1 cellular context compared by ENCODE assay signal in the genomic region with DNA sequence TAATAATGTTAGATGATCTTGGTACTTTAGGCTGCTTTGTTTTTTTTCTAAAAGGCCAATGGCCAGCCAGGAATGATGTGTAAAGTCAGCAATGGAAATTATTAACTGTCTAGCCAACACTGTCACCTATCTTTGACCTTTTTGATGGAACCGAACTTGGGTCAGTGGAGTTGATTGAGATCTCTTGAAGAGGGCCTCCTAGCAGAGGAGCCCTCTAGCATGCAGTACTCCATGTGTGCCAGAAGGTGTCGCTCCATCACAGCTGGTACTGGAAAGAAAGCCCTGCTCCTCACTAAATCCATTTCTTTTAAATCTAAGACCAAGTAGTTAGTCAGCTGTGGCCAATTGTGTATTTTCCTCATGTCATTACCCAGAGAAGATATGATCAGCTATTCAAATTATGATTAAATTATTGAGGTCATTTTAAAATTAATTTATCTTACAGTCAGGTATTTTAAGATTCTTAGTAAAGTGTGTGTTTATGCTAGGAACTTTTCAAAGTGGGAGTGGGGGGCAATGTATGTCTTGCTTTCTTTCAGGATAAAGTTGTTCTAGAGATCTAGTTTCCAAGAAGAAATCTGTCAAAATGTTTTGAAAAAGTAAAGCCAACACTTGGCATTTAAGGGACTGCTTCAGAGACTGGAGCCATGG.
TF ChIP-seq lines count a peak whose summit lies in the region.

No MANE protein-coding gene starts in this region.

TF ChIP-seq in HepG2, 621 proteins besides CTCF, POLR2A, EP300 and RAD21 (continued from another document):
- TF ChIP-seq ZNF556 (CRISPR knock-in tag; IDR thresholded peaks at IDR 0.05; ENCODE audit: borderline replicate concordance) (0 out of 2 replicates have a peak, but pooled peaks have one; percentile 18), RARA (CRISPR knock-in tag; IDR thresholded peaks at IDR 0.05) (peak; percentile 9; the same call in 1 of the 2 replicates), KLF16 (CRISPR knock-in tag; IDR thresholded peaks at IDR 0.05) (peak in 1 of 2 experiments; percentile 33; a peak in 1 of 4 replicates), ELF3 (CRISPR knock-in tag; IDR thresholded peaks at IDR 0.05) (peak; percentile 33; the same call in 1 of the 2 replicates), HOXA5 (CRISPR knock-in tag; IDR thresholded peaks at IDR 0.05) (0 out of 2 replicates have a peak, but pooled peaks have one; percentile 25), KAT8 (CRISPR knock-in tag; IDR thresholded peaks at IDR 0.05) (peak; percentile 42), MXI1 (IDR thresholded peaks at IDR 0.05; ENCODE audit: borderline replicate concordance, low read depth, low read length) (0 out of 3 replicates have a peak, but pooled peaks have one; percentile 20), TEAD2 (CRISPR knock-in tag; IDR thresholded peaks at IDR 0.05) (no peak), ZBTB8A (CRISPR knock-in tag; IDR thresholded peaks at IDR 0.05; ENCODE audit: borderline replicate concordance, low read depth) (no peak), STAT5B (CRISPR knock-in tag; IDR thresholded peaks at IDR 0.05) (no peak), ARID2 (CRISPR knock-in tag; IDR thresholded peaks at IDR 0.05; ENCODE audit: borderline replicate concordance) (no peak), SIN3B (IDR thresholded peaks at IDR 0.05; ENCODE audit: low read length) (peak; percentile 61; the same call in 1 of the 2 replicates), GATAD2A (CRISPR knock-in tag; IDR thresholded peaks at IDR 0.05) (peak; percentile 55), HMG20B (CRISPR knock-in tag; conservative IDR thresholded peaks at IDR 0.05) (no peak), ZNF12 (CRISPR knock-in tag; IDR thresholded peaks at IDR 0.05) (no peak), ETV6 (CRISPR knock-in tag; conservative IDR thresholded peaks at IDR 0.05) (no peak), ZNF747 (CRISPR knock-in tag; IDR thresholded peaks at IDR 0.05; ENCODE audit: borderline replicate concordance) (no peak), ZSCAN30 (CRISPR knock-in tag; IDR thresholded peaks at IDR 0.05) (no peak), RCOR2 (CRISPR knock-in tag; IDR thresholded peaks at IDR 0.05) (peak; percentile 18; the same call in 1 of the 2 replicates), PAXIP1 (CRISPR knock-in tag; conservative IDR thresholded peaks at IDR 0.05) (0 out of 2 replicates have a peak, but pooled peaks have one; percentile 18), ZNF704 (CRISPR knock-in tag; IDR thresholded peaks at IDR 0.05; ENCODE audit: borderline replicate concordance) (no peak), JDP2 (CRISPR knock-in tag; IDR thresholded peaks at IDR 0.05; ENCODE audit: borderline replicate concordance) (no peak), FOXK2 (IDR thresholded peaks at IDR 0.05) (no peak), KMT2B (CRISPR knock-in tag; IDR thresholded peaks at IDR 0.05) (0 out of 2 replicates have a peak, but pooled peaks have one; percentile 27), HMGXB3 (CRISPR knock-in tag; IDR thresholded peaks at IDR 0.05; ENCODE audit: borderline replicate concordance) (0 out of 2 replicates have a peak, but pooled peaks have one; percentile 49), ERF (CRISPR knock-in tag; IDR thresholded peaks at IDR 0.05) (peak; percentile 45; the same call in 1 of the 2 replicates), HHEX (CRISPR knock-in tag; IDR thresholded peaks at IDR 0.05) (no peak), ZNF614 (CRISPR knock-in tag; IDR thresholded peaks at IDR 0.05; ENCODE audit: borderline replicate concordance) (no peak), SMC3 (IDR thresholded peaks at IDR 0.05; ENCODE audit: low read length) (peak; percentile 98), MED1 (CRISPR knock-in tag; IDR thresholded peaks at IDR 0.05) (0 out of 2 replicates have a peak, but pooled peaks have one; percentile 13), ZNF629 (CRISPR knock-in tag; conservative IDR thresholded peaks at IDR 0.05) (no peak), ARNT2 (CRISPR knock-in tag; IDR thresholded peaks at IDR 0.05; ENCODE audit: low read depth) (0 out of 2 replicates have a peak, but pooled peaks have one; percentile 33), STAG1 (CRISPR knock-in tag; IDR thresholded peaks at IDR 0.05) (peak; percentile 95), TEAD3 (CRISPR knock-in tag; optimal IDR thresholded peaks at IDR 0.05; ENCODE audit: borderline replicate concordance) (peak; percentile 38), SRSF4 (IDR thresholded peaks at IDR 0.05; ENCODE audit: low read depth, low read length, poor library complexity, severe bottlenecking) (no peak), ZNF557 (CRISPR knock-in tag; IDR thresholded peaks at IDR 0.05) (0 out of 2 replicates have a peak, but pooled peaks have one; percentile 30), FOXJ3 (CRISPR knock-in tag; IDR thresholded peaks at IDR 0.05; ENCODE audit: borderline replicate concordance) (0 out of 2 replicates have a peak, but pooled peaks have one; percentile 14), FLYWCH1 (CRISPR knock-in tag; IDR thresholded peaks at IDR 0.05) (0 out of 2 replicates have a peak, but pooled peaks have one; percentile 18), KDM3A (CRISPR knock-in tag; IDR thresholded peaks at IDR 0.05; ENCODE audit: low read depth) (no peak), ZMYM4 (CRISPR knock-in tag; IDR thresholded peaks at IDR 0.05) (peak; percentile 48; the same call in 1 of the 2 replicates), MIXL1 (CRISPR knock-in tag; IDR thresholded peaks at IDR 0.05) (peak; percentile 53; the same call in 1 of the 2 replicates)
- TF ChIP-seq, protein P1, sequence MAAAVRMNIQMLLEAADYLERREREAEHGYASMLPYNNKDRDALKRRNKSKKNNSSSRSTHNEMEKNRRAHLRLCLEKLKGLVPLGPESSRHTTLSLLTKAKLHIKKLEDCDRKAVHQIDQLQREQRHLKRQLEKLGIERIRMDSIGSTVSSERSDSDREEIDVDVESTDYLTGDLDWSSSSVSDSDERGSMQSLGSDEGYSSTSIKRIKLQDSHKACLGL (CRISPR knock-in tag; IDR thresholded peaks at IDR 0.05): no peak
- TF ChIP-seq, protein P2, sequence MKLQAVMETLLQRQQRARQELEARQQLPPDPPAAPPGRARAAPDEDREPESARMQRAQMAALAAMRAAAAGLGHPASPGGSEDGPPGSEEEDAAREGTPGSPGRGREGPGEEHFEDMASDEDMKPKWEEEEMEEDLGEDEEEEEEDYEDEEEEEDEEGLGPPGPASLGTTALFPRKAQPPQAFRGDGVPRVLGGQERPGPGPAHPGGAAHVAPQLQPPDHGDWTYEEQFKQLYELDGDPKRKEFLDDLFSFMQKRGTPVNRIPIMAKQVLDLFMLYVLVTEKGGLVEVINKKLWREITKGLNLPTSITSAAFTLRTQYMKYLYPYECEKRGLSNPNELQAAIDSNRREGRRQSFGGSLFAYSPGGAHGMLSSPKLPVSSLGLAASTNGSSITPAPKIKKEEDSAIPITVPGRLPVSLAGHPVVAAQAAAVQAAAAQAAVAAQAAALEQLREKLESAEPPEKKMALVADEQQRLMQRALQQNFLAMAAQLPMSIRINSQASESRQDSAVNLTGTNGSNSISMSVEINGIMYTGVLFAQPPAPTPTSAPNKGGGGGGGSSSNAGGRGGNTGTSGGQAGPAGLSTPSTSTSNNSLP (IDR thresholded peaks at IDR 0.05; ENCODE audit: low read depth, low read length): 0 out of 2 replicates have a peak, but pooled peaks have one; percentile 23
- TF ChIP-seq, protein P3, sequence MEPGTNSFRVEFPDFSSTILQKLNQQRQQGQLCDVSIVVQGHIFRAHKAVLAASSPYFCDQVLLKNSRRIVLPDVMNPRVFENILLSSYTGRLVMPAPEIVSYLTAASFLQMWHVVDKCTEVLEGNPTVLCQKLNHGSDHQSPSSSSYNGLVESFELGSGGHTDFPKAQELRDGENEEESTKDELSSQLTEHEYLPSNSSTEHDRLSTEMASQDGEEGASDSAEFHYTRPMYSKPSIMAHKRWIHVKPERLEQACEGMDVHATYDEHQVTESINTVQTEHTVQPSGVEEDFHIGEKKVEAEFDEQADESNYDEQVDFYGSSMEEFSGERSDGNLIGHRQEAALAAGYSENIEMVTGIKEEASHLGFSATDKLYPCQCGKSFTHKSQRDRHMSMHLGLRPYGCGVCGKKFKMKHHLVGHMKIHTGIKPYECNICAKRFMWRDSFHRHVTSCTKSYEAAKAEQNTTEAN (CRISPR knock-in tag; conservative IDR thresholded peaks at IDR 0.05): 0 out of 2 replicates have a peak, but pooled peaks have one; percentile 30
- TF ChIP-seq, protein P4, sequence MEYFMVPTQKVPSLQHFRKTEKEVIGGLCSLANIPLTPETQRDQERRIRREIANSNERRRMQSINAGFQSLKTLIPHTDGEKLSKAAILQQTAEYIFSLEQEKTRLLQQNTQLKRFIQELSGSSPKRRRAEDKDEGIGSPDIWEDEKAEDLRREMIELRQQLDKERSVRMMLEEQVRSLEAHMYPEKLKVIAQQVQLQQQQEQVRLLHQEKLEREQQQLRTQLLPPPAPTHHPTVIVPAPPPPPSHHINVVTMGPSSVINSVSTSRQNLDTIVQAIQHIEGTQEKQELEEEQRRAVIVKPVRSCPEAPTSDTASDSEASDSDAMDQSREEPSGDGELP (IDR thresholded peaks at IDR 0.05; ENCODE audit: borderline replicate concordance, low read depth): peak; percentile 40; the same call in 1 of the 2 replicates
- TF ChIP-seq, protein P5, sequence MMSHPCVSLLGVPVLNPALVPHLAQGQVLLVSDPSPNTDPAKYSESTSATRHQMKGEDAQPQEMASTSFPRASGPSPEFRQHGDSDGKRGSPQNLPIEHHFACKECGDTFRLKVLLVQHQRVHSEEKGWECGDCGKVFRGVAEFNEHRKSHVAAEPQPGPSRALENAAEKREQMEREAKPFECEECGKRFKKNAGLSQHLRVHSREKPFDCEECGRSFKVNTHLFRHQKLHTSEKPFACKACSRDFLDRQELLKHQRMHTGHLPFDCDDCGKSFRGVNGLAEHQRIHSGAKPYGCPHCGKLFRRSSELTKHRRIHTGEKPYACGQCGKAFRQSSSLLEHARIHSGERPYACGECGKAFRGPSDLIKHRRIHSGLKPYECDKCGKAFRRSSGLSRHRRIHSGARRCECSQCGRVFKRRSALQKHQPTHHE (CRISPR knock-in tag; IDR thresholded peaks at IDR 0.05; ENCODE audit: borderline replicate concordance): no peak
